In genomic region chr4:126354784-126355183, GRCh38 we compare ENCODE assay signal across 1 cellular context.
TF ChIP-seq lines count a peak whose summit lies in the region.

No MANE protein-coding gene starts in this region.

TF ChIP-seq in GM23338, 12 proteins besides CTCF, POLR2A, EP300 and RAD21:
- TF ChIP-seq, protein P1, sequence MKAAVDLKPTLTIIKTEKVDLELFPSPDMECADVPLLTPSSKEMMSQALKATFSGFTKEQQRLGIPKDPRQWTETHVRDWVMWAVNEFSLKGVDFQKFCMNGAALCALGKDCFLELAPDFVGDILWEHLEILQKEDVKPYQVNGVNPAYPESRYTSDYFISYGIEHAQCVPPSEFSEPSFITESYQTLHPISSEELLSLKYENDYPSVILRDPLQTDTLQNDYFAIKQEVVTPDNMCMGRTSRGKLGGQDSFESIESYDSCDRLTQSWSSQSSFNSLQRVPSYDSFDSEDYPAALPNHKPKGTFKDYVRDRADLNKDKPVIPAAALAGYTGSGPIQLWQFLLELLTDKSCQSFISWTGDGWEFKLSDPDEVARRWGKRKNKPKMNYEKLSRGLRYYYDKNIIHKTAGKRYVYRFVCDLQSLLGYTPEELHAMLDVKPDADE (IDR thresholded peaks at IDR 0.05), result no peak
- TF ChIP-seq ZNF331 (CRISPR knock-in tag; IDR thresholded peaks at IDR 0.05; ENCODE audit: low read depth) (no peak), STAT1 (IDR thresholded peaks at IDR 0.05; ENCODE audit: unreplicated experiment) (no peak), CREB1 (CRISPR knock-in tag; IDR thresholded peaks at IDR 0.05; ENCODE audit: low read depth) (no peak)
